In the genomic region with DNA sequence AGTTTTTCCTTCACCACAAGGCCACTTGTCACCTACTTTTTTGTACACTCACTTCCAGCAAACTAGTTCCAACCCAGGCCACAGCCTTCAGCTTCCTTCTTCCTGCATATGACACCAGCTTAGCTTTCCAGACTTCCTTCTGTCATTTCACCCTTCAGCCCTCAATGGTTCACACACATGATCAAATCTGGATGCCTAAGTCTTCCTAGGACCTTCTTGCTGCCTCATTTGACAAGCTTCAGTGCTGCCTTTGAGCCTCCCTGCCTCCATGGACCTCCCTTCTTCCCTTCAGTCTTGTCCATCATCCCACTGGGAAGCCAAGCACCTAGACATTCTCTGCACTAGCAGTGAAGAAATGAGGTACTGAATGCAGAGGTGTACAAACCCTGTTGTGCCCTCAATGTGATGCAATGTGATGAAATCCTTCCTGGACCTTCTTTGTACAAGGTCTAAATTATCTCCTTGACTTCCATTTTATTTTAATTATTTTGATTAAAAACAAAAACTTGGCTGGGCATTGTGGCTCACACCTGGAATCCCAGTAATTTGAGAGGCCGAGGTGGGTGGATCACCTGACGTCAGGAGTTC, we compare ENCODE assay signal across 1 cellular context.
TF ChIP-seq lines count a peak whose summit lies in the region.

No MANE protein-coding gene starts in this region.

TF ChIP-seq in K562, 482 proteins besides CTCF, POLR2A, EP300 and RAD21 (continues in another document):
- TF ChIP-seq KDM5B (IDR thresholded peaks at IDR 0.05; ENCODE audit: insufficient replicate concordance, low read depth, low read length): no peak
- TF ChIP-seq BCOR (IDR thresholded peaks at IDR 0.05): no peak
- TF ChIP-seq PHB (CRISPR knock-in tag; IDR thresholded peaks at IDR 0.05): no peak
- TF ChIP-seq, protein P1, sequence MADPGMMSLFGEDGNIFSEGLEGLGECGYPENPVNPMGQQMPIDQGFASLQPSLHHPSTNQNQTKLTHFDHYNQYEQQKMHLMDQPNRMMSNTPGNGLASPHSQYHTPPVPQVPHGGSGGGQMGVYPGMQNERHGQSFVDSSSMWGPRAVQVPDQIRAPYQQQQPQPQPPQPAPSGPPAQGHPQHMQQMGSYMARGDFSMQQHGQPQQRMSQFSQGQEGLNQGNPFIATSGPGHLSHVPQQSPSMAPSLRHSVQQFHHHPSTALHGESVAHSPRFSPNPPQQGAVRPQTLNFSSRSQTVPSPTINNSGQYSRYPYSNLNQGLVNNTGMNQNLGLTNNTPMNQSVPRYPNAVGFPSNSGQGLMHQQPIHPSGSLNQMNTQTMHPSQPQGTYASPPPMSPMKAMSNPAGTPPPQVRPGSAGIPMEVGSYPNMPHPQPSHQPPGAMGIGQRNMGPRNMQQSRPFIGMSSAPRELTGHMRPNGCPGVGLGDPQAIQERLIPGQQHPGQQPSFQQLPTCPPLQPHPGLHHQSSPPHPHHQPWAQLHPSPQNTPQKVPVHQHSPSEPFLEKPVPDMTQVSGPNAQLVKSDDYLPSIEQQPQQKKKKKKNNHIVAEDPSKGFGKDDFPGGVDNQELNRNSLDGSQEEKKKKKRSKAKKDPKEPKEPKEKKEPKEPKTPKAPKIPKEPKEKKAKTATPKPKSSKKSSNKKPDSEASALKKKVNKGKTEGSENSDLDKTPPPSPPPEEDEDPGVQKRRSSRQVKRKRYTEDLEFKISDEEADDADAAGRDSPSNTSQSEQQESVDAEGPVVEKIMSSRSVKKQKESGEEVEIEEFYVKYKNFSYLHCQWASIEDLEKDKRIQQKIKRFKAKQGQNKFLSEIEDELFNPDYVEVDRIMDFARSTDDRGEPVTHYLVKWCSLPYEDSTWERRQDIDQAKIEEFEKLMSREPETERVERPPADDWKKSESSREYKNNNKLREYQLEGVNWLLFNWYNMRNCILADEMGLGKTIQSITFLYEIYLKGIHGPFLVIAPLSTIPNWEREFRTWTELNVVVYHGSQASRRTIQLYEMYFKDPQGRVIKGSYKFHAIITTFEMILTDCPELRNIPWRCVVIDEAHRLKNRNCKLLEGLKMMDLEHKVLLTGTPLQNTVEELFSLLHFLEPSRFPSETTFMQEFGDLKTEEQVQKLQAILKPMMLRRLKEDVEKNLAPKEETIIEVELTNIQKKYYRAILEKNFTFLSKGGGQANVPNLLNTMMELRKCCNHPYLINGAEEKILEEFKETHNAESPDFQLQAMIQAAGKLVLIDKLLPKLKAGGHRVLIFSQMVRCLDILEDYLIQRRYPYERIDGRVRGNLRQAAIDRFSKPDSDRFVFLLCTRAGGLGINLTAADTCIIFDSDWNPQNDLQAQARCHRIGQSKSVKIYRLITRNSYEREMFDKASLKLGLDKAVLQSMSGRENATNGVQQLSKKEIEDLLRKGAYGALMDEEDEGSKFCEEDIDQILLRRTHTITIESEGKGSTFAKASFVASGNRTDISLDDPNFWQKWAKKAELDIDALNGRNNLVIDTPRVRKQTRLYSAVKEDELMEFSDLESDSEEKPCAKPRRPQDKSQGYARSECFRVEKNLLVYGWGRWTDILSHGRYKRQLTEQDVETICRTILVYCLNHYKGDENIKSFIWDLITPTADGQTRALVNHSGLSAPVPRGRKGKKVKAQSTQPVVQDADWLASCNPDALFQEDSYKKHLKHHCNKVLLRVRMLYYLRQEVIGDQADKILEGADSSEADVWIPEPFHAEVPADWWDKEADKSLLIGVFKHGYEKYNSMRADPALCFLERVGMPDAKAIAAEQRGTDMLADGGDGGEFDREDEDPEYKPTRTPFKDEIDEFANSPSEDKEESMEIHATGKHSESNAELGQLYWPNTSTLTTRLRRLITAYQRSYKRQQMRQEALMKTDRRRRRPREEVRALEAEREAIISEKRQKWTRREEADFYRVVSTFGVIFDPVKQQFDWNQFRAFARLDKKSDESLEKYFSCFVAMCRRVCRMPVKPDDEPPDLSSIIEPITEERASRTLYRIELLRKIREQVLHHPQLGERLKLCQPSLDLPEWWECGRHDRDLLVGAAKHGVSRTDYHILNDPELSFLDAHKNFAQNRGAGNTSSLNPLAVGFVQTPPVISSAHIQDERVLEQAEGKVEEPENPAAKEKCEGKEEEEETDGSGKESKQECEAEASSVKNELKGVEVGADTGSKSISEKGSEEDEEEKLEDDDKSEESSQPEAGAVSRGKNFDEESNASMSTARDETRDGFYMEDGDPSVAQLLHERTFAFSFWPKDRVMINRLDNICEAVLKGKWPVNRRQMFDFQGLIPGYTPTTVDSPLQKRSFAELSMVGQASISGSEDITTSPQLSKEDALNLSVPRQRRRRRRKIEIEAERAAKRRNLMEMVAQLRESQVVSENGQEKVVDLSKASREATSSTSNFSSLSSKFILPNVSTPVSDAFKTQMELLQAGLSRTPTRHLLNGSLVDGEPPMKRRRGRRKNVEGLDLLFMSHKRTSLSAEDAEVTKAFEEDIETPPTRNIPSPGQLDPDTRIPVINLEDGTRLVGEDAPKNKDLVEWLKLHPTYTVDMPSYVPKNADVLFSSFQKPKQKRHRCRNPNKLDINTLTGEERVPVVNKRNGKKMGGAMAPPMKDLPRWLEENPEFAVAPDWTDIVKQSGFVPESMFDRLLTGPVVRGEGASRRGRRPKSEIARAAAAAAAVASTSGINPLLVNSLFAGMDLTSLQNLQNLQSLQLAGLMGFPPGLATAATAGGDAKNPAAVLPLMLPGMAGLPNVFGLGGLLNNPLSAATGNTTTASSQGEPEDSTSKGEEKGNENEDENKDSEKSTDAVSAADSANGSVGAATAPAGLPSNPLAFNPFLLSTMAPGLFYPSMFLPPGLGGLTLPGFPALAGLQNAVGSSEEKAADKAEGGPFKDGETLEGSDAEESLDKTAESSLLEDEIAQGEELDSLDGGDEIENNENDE (IDR thresholded peaks at IDR 0.05; ENCODE audit: low read depth, low read length): no peak
- no peak for TF ChIP-seq ZNF134 (CRISPR knock-in tag; conservative IDR thresholded peaks at IDR 0.05)
- no peak for TF ChIP-seq NCOR1 (IDR thresholded peaks at IDR 0.05)
- TF ChIP-seq, protein P2, sequence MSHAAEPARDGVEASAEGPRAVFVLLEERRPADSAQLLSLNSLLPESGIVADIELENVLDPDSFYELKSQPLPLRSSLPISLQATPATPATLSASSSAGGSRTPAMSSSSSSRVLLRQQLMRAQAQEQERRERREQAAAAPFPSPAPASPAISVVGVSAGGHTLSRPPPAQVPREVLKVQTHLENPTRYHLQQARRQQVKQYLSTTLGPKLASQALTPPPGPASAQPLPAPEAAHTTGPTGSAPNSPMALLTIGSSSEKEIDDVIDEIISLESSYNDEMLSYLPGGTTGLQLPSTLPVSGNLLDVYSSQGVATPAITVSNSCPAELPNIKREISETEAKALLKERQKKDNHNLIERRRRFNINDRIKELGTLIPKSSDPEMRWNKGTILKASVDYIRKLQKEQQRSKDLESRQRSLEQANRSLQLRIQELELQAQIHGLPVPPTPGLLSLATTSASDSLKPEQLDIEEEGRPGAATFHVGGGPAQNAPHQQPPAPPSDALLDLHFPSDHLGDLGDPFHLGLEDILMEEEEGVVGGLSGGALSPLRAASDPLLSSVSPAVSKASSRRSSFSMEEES (CRISPR knock-in tag; IDR thresholded peaks at IDR 0.05): no peak
- TF ChIP-seq, protein P3, sequence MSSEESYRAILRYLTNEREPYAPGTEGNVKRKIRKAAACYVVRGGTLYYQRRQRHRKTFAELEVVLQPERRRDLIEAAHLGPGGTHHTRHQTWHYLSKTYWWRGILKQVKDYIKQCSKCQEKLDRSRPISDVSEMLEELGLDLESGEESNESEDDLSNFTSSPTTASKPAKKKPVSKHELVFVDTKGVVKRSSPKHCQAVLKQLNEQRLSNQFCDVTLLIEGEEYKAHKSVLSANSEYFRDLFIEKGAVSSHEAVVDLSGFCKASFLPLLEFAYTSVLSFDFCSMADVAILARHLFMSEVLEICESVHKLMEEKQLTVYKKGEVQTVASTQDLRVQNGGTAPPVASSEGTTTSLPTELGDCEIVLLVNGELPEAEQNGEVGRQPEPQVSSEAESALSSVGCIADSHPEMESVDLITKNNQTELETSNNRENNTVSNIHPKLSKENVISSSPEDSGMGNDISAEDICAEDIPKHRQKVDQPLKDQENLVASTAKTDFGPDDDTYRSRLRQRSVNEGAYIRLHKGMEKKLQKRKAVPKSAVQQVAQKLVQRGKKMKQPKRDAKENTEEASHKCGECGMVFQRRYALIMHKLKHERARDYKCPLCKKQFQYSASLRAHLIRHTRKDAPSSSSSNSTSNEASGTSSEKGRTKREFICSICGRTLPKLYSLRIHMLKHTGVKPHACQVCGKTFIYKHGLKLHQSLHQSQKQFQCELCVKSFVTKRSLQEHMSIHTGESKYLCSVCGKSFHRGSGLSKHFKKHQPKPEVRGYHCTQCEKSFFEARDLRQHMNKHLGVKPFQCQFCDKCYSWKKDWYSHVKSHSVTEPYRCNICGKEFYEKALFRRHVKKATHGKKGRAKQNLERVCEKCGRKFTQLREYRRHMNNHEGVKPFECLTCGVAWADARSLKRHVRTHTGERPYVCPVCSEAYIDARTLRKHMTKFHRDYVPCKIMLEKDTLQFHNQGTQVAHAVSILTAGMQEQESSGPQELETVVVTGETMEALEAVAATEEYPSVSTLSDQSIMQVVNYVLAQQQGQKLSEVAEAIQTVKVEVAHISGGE (CRISPR knock-in tag; IDR thresholded peaks at IDR 0.05): no peak
- no peak for TF ChIP-seq KDM1A (IDR thresholded peaks at IDR 0.05)
- TF ChIP-seq ESRRB (CRISPR knock-in tag; IDR thresholded peaks at IDR 0.05; ENCODE audit: borderline replicate concordance): no peak
- no peak for TF ChIP-seq ZBTB1 (CRISPR knock-in tag; IDR thresholded peaks at IDR 0.05; ENCODE audit: borderline replicate concordance, low read depth)
- TF ChIP-seq HDGF (IDR thresholded peaks at IDR 0.05): no peak
- no peak for TF ChIP-seq SRSF3 (IDR thresholded peaks at IDR 0.05; ENCODE audit: insufficient read depth, low read length)
- peak; percentile 72; the same call in 1 of the 2 replicates for TF ChIP-seq ZNF584 (CRISPR knock-in tag; IDR thresholded peaks at IDR 0.05; ENCODE audit: low read depth)
- TF ChIP-seq, protein P4, sequence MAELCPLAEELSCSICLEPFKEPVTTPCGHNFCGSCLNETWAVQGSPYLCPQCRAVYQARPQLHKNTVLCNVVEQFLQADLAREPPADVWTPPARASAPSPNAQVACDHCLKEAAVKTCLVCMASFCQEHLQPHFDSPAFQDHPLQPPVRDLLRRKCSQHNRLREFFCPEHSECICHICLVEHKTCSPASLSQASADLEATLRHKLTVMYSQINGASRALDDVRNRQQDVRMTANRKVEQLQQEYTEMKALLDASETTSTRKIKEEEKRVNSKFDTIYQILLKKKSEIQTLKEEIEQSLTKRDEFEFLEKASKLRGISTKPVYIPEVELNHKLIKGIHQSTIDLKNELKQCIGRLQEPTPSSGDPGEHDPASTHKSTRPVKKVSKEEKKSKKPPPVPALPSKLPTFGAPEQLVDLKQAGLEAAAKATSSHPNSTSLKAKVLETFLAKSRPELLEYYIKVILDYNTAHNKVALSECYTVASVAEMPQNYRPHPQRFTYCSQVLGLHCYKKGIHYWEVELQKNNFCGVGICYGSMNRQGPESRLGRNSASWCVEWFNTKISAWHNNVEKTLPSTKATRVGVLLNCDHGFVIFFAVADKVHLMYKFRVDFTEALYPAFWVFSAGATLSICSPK (IDR thresholded peaks at IDR 0.05; ENCODE audit: borderline replicate concordance): no peak
- TF ChIP-seq ZNF77 (CRISPR knock-in tag; IDR thresholded peaks at IDR 0.05): no peak
- TF ChIP-seq, protein P5, sequence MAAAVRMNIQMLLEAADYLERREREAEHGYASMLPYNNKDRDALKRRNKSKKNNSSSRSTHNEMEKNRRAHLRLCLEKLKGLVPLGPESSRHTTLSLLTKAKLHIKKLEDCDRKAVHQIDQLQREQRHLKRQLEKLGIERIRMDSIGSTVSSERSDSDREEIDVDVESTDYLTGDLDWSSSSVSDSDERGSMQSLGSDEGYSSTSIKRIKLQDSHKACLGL (CRISPR knock-in tag; IDR thresholded peaks at IDR 0.05; ENCODE audit: borderline replicate concordance, poor library complexity, severe bottlenecking): no peak
- TF ChIP-seq, protein P6, sequence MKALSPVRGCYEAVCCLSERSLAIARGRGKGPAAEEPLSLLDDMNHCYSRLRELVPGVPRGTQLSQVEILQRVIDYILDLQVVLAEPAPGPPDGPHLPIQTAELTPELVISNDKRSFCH (CRISPR knock-in tag; IDR thresholded peaks at IDR 0.05): no peak
- TF ChIP-seq, protein P6 (tag; IDR thresholded peaks at IDR 0.05): no peak
- TF ChIP-seq, protein P7, sequence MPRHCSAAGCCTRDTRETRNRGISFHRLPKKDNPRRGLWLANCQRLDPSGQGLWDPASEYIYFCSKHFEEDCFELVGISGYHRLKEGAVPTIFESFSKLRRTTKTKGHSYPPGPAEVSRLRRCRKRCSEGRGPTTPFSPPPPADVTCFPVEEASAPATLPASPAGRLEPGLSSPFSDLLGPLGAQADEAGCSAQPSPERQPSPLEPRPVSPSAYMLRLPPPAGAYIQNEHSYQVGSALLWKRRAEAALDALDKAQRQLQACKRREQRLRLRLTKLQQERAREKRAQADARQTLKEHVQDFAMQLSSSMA (CRISPR knock-in tag; IDR thresholded peaks at IDR 0.05): no peak
- TF ChIP-seq, protein P8, sequence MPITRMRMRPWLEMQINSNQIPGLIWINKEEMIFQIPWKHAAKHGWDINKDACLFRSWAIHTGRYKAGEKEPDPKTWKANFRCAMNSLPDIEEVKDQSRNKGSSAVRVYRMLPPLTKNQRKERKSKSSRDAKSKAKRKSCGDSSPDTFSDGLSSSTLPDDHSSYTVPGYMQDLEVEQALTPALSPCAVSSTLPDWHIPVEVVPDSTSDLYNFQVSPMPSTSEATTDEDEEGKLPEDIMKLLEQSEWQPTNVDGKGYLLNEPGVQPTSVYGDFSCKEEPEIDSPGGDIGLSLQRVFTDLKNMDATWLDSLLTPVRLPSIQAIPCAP (CRISPR knock-in tag; IDR thresholded peaks at IDR 0.05; ENCODE audit: borderline replicate concordance): no peak
- TF ChIP-seq TCF7L2 (IDR thresholded peaks at IDR 0.05; ENCODE audit: low read depth, low read length): no peak
- no peak for TF ChIP-seq TCF3 (CRISPR knock-in tag; IDR thresholded peaks at IDR 0.05)
- TF ChIP-seq MCM3 (IDR thresholded peaks at IDR 0.05): no peak
- TF ChIP-seq, protein P9, sequence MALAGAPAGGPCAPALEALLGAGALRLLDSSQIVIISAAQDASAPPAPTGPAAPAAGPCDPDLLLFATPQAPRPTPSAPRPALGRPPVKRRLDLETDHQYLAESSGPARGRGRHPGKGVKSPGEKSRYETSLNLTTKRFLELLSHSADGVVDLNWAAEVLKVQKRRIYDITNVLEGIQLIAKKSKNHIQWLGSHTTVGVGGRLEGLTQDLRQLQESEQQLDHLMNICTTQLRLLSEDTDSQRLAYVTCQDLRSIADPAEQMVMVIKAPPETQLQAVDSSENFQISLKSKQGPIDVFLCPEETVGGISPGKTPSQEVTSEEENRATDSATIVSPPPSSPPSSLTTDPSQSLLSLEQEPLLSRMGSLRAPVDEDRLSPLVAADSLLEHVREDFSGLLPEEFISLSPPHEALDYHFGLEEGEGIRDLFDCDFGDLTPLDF (CRISPR knock-in tag; IDR thresholded peaks at IDR 0.05): no peak
- no peak for TF ChIP-seq NONO (IDR thresholded peaks at IDR 0.05; ENCODE audit: low read depth in 2 of 2, low read length in 1 of 2)
- peak; percentile 60; the same call in 1 of the 2 replicates for TF ChIP-seq DMBX1 (CRISPR knock-in tag; IDR thresholded peaks at IDR 0.05; ENCODE audit: borderline replicate concordance)
- no peak for TF ChIP-seq PTRF (tag; IDR thresholded peaks at IDR 0.05)
- TF ChIP-seq SMAD4 (CRISPR knock-in tag; conservative IDR thresholded peaks at IDR 0.05): peak; percentile 60
- TF ChIP-seq, protein P10, sequence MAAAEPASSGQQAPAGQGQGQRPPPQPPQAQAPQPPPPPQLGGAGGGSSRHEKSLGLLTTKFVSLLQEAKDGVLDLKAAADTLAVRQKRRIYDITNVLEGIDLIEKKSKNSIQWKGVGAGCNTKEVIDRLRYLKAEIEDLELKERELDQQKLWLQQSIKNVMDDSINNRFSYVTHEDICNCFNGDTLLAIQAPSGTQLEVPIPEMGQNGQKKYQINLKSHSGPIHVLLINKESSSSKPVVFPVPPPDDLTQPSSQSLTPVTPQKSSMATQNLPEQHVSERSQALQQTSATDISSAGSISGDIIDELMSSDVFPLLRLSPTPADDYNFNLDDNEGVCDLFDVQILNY (CRISPR knock-in tag; IDR thresholded peaks at IDR 0.05): no peak
- TF ChIP-seq TEAD1 (CRISPR knock-in tag; IDR thresholded peaks at IDR 0.05): no peak
- TF ChIP-seq PHTF2 (CRISPR knock-in tag; IDR thresholded peaks at IDR 0.05): no peak
